In the genomic region with DNA sequence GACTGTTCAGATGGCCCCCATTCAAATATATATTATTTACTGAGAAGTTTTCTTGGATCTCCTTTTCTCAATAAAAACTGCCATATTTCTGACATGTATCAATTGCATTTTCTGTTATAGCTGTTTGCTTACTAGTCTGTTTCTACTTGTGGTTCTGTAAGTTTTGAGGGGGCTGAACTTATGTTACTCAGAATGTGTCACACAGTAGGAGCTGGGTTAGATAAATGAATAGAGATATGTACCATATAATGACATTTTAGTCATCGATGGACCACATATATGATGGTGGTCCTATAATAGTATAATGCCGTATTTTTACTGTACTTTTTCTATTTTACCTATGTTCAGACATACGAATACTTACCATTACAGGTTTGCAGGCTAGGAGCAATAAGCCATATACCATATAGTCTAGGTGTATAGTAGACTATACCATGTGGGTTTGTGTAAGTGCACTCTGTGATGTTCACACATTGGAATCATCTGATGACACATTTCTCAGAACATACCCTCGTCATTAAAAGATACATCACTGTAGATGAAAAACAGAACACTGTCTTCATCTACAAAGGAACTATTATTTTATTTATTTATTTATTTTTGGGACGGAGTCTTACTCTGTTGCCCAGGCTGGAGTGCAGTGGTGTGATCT, we compare ENCODE assay signal across 18 cellular contexts. TPM values are rescaled to one million over a fixed set of nuclear protein-coding genes. Genes with fewer than 3 reads are reported as not detected.
A peak's percentile ranks its signal among the peaks of the same experiment; 100 is the strongest.
DNase-seq lines count a peak whose midpoint lies in the region; ATAC-seq and TF ChIP-seq lines count a peak whose summit lies in the region.
"Had no signal": no experiment of that assay in that cellular context is flagged by ENCODE, and none has a peak within 500 bp of the region (broad histone marks: within the 10 kb centered on the region; RNA-seq: fewer than 3 reads in every experiment).

No MANE protein-coding gene starts in this region.

- peak overlapping the region; percentile 44 for H3K4me3 ChIP-seq in CD4-positive, CD25-positive, alpha-beta regulatory T cell (ENCODE audit: low read depth, low read length)
- H3K4me3 ChIP-seq in ascending aorta = no peak overlapping the region
- H3K4me3 ChIP-seq: MG63, Peyer's patch had no signal

- no peaks in the 10 kb centered on the region for H3K9me3 ChIP-seq in CD4-positive, CD25-positive, alpha-beta regulatory T cell (ENCODE audit: control insufficient read depth in 2 of 2, low read length in 2 of 2)
- H3K9me3 ChIP-seq in T-helper 17 cell (ENCODE audit: control insufficient read depth, low read length, poor library complexity, severe bottlenecking) = no peaks in the 10 kb centered on the region
- no peaks in the 10 kb centered on the region for H3K9me3 ChIP-seq in ascending aorta
- H3K9me3 ChIP-seq: MG63, Peyer's patch had no signal

- H3K27ac ChIP-seq in CD4-positive, CD25-positive, alpha-beta regulatory T cell (ENCODE audit: insufficient read depth, low read length, poor library complexity, severe bottlenecking) = no peak overlapping the region
- H3K27ac ChIP-seq in ascending aorta = no peak overlapping the region
- H3K27ac ChIP-seq: Peyer's patch had no signal

- H3K36me3 ChIP-seq in CD4-positive, CD25-positive, alpha-beta regulatory T cell (ENCODE audit: control insufficient read depth, insufficient read depth, low read length) = peaks cover 12% of the 10 kb centered on the region
- H3K36me3 ChIP-seq in ascending aorta = peaks cover 0 to 6% of the 10 kb centered on the region in 2 donors
- H3K36me3 ChIP-seq: MG63, Peyer's patch had no signal

- no peak for TF ChIP-seq CTCF in natural killer cell (IDR thresholded peaks at IDR 0.05)
- no peak for TF ChIP-seq CTCF in ascending aorta (IDR thresholded peaks at IDR 0.05)

- POLR2A ChIA-PET in activated CD4-positive, alpha-beta T cell treated with anti-CD3 and anti-CD28 coated beads for 36 hours (lab: Charles Lee) = interaction anchor here (1.2 kb wide), 1 partner anchor 10 kb away, joined by 3 read pairs; no protein-coding TSS in a partner anchor

- peak; percentile 77 for ATAC-seq in activated CD4-positive, alpha-beta T cell treated with anti-CD3 and anti-CD28 coated beads for 36 hours
- no peak for ATAC-seq in CD4-positive, CD25-positive, alpha-beta regulatory T cell (ENCODE audit: low read depth in 2 of 2)
- ATAC-seq in T-helper 17 cell = no peak
- peak; percentile 56 to 73 (median 64) for ATAC-seq in natural killer cell
- no peak for ATAC-seq in GM18520 (IDR thresholded peaks at IDR 0.05; ENCODE audit: unreplicated experiment)

- peak overlapping the region; percentile 78 for H3K27ac Mint-ChIP-seq in activated CD4-positive, alpha-beta T cell treated with anti-CD3 and anti-CD28 coated beads for 36 hours
- H3K27ac Mint-ChIP-seq in CD4-positive, CD25-positive, alpha-beta regulatory T cell = no peak overlapping the region
- H3K27ac Mint-ChIP-seq in T-helper 17 cell = peak overlapping the region; percentile 37
- peak overlapping the region in 1 of 2 donors; percentile 21 for H3K27ac Mint-ChIP-seq in natural killer cell

- no peak overlapping the region for H3K4me3 Mint-ChIP-seq in activated CD4-positive, alpha-beta T cell treated with anti-CD3 and anti-CD28 coated beads for 36 hours
- peak overlapping the region in 2 of 4 donors; percentile 29 to 35 for H3K4me3 Mint-ChIP-seq in CD4-positive, CD25-positive, alpha-beta regulatory T cell
- H3K4me3 Mint-ChIP-seq in T-helper 17 cell (peak overlapping the region; percentile 2), natural killer cell (no peak overlapping the region)

- no peaks in the 10 kb centered on the region for H3K27me3 ChIP-seq in CD4-positive, CD25-positive, alpha-beta regulatory T cell (ENCODE audit: control insufficient read depth, insufficient read depth, low read length)
- H3K27me3 ChIP-seq in ascending aorta = no peaks in the 10 kb centered on the region
- H3K27me3 ChIP-seq: MG63, Peyer's patch had no signal

- DNase-seq in activated CD4-positive, alpha-beta T cell treated with anti-CD3 and anti-CD28 coated beads for 36 hours = no peak
- DNase-seq in activated CD4-positive, alpha-beta T cell treated with anti-CD3 and anti-CD28 coated beads for 48 hours = no peak
- DNase-seq in CD4-positive, CD25-positive, alpha-beta regulatory T cell = no peak
- DNase-seq in T-helper 17 cell = no peak
- DNase-seq in natural killer cell = no peak
- no peak for DNase-seq in ascending aorta (ENCODE audit: low spot score in 2 of 2)
- DNase-seq in NOMO-1 treated with dmso at 0.1 percent for 144 hours (lab: John Stamatoyannopoulos, UW; ENCODE audit: unreplicated experiment) = no peak
- DNase-seq: 8988T, DMS 273 treated with DMSO at 0.1 percent for 48 hours, H7, IMR-90, Karpas-422, MG63, NCI-H1092 treated with DMSO at 0.1 percent for 48 hours, NCI-H524, Peyer's patch, Right ventricle myocardium superior had no signal

- peaks cover 53% of the 10 kb centered on the region for H3K4me1 ChIP-seq in CD4-positive, CD25-positive, alpha-beta regulatory T cell (ENCODE audit: control insufficient read depth, insufficient read depth, low read length, poor library complexity, severe bottlenecking)
- H3K4me1 ChIP-seq in ascending aorta = peaks cover 0 to 5% of the 10 kb centered on the region in 2 donors

- no peaks in the 10 kb centered on the region for H3K9me3 Mint-ChIP-seq in activated CD4-positive, alpha-beta T cell treated with anti-CD3 and anti-CD28 coated beads for 36 hours (ENCODE audit: low read depth)
- H3K9me3 Mint-ChIP-seq in CD4-positive, CD25-positive, alpha-beta regulatory T cell = no peaks in the 10 kb centered on the region
- H3K9me3 Mint-ChIP-seq in natural killer cell = no peaks in the 10 kb centered on the region

- peaks cover 60% of the 10 kb centered on the region for H3K4me1 Mint-ChIP-seq in activated CD4-positive, alpha-beta T cell treated with anti-CD3 and anti-CD28 coated beads for 36 hours
- H3K4me1 Mint-ChIP-seq in CD4-positive, CD25-positive, alpha-beta regulatory T cell = peaks cover 45 to 84% (median 57%) of the 10 kb centered on the region in 4 donors
- H3K4me1 Mint-ChIP-seq in T-helper 17 cell = peaks cover 40% of the 10 kb centered on the region
- H3K4me1 Mint-ChIP-seq in natural killer cell = peaks cover 43 to 62% of the 10 kb centered on the region in 2 donors

- H3K27me3 Mint-ChIP-seq in activated CD4-positive, alpha-beta T cell treated with anti-CD3 and anti-CD28 coated beads for 36 hours = no peaks in the 10 kb centered on the region
- H3K27me3 Mint-ChIP-seq in CD4-positive, CD25-positive, alpha-beta regulatory T cell = no peaks in the 10 kb centered on the region
- H3K27me3 Mint-ChIP-seq in T-helper 17 cell = no peaks in the 10 kb centered on the region
- no peaks in the 10 kb centered on the region for H3K27me3 Mint-ChIP-seq in natural killer cell (ENCODE audit: low read depth in 2 of 2)

- H3K36me3 Mint-ChIP-seq in activated CD4-positive, alpha-beta T cell treated with anti-CD3 and anti-CD28 coated beads for 36 hours (ENCODE audit: low read depth) = peaks cover 37% of the 10 kb centered on the region
- H3K36me3 Mint-ChIP-seq in CD4-positive, CD25-positive, alpha-beta regulatory T cell = peaks cover 17% of the 10 kb centered on the region
- H3K36me3 Mint-ChIP-seq in T-helper 17 cell (ENCODE audit: low read depth) (peaks cover 4% of the 10 kb centered on the region), natural killer cell (no peaks in the 10 kb centered on the region)

- CTCF ChIA-PET in activated CD4-positive, alpha-beta T cell treated with anti-CD3 and anti-CD28 coated beads for 36 hours (lab: Charles Lee) = interaction anchor here (0.6 kb wide), 1 partner anchor 70 kb away, joined by 3 read pairs; no protein-coding TSS in a partner anchor

- intact Hi-C loops in activated CD4-positive, alpha-beta T cell treated with anti-CD3 and anti-CD28 coated beads for 36 hours (cut with DNase I, micrococcal nuclease) = loop anchor here in 1 of 2 experiments (1.0 kb wide), 1 partner anchor 10 kb away; no protein-coding TSS in a partner anchor
- intact Hi-C loops in natural killer cell (cut with micrococcal nuclease) = no loop called here
- intact Hi-C loops in ascending aorta (cut with DNase I) = no loop called here

RNA-seq across cellular contexts. Expression of gene PPP4R2, which starts 22.3 kb away (rescaled TPM):
- 10 to 100 TPM; 75.1 to 91.5 TPM for total RNA-seq in activated CD4-positive, alpha-beta T cell treated with anti-CD3 and anti-CD28 coated beads for 36 hours
- 98.4 TPM for total RNA-seq in CD4-positive, CD25-positive, alpha-beta regulatory T cell
- polyA plus RNA-seq in CD4-positive, CD25-positive, alpha-beta regulatory T cell = 10 to 100 TPM; 39.1 to 65.6 (median 51.7) TPM
- total RNA-seq in T-helper 17 cell (10 to 100 TPM; 60.1 to 65.1 TPM), natural killer cell (10 to 100 TPM; 50.4 to 72.8 (median 60.1) TPM), ascending aorta (8.2 TPM)

RNA-seq across cellular contexts. Expression of gene EBLN2, which starts 42.5 kb away (rescaled TPM):
- 1 to 10 TPM; 4.7 to 5.2 TPM for total RNA-seq in activated CD4-positive, alpha-beta T cell treated with anti-CD3 and anti-CD28 coated beads for 36 hours
- total RNA-seq in CD4-positive, CD25-positive, alpha-beta regulatory T cell = 20.8 TPM
- polyA plus RNA-seq in CD4-positive, CD25-positive, alpha-beta regulatory T cell = 1 to 10 TPM in 3 of 4 donors, under 1 TPM in 1; 0.80 to 1.3 (median 1.1) TPM
- 10 to 100 TPM; 11.7 to 15.8 TPM for total RNA-seq in T-helper 17 cell
- total RNA-seq in natural killer cell = 10 to 100 TPM in 2 of 3 donors, 1 to 10 TPM in 1; 8.9 to 11.2 (median 11.0) TPM
- total RNA-seq in ascending aorta = 0.53 TPM

Comparison
In these comparisons a context has a peak if more than half of its experiments do, and no peak if none do; other contexts are left out.
1. ATAC-seq: peak in activated CD4-positive, alpha-beta T cell treated with anti-CD3 and anti-CD28 coated beads for 36 hours (single experiment) and natural killer cell (3 of 3); none in CD4-positive, CD25-positive, alpha-beta regulatory T cell (0 of 2), T-helper 17 cell (single experiment) and GM18520 (single experiment).
2. H3K27ac Mint-ChIP-seq: peak in activated CD4-positive, alpha-beta T cell treated with anti-CD3 and anti-CD28 coated beads for 36 hours (single experiment) and T-helper 17 cell (single experiment); none in CD4-positive, CD25-positive, alpha-beta regulatory T cell (0 of 3).